Comparison of ENCODE assay signal across 8 cellular contexts in the genomic region with DNA sequence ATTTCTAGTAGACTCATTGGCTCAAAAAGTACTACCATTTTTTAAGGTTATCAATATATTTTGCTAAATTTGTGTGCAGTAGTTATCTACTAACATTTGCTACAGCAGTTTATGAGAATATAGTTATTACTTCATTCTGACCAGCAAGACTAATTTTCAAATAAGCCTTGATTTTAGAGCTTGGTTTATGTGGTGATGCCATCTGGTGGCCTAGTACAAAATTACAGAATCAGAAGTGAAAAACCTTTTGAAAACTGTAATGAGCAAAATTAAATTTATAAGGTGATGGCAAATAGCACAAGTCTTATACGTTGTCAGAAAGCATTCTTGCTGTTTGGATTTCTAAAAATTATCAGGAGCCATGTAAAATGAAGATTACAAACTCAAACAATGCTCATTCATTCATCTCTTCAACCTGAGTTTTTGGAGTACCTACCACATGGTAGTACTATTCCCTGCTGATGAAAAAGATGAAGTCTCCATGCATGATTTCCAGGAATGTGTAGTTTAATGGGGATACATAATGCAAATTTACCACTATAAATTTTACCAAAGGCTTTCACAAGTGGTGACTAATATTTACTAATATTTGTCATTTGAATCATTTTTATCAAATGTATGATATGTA. TPM values are rescaled to one million over a fixed set of nuclear protein-coding genes. Genes with fewer than 3 reads are reported as not detected.
DNase-seq lines count a peak whose midpoint lies in the region; ATAC-seq, FAIRE-seq and TF ChIP-seq lines count a peak whose summit lies in the region.

No MANE protein-coding gene starts in this region.

- H3K4me1 ChIP-seq in CD4-positive, CD25-positive, alpha-beta regulatory T cell (ENCODE audit: control insufficient read depth, insufficient read depth, low read length, poor library complexity, severe bottlenecking), result no peaks in the 10 kb centered on the region

- H3K9me3 Mint-ChIP-seq in CD4-positive, CD25-positive, alpha-beta regulatory T cell, result no peaks in the 10 kb centered on the region
- no peaks in the 10 kb centered on the region for H3K9me3 Mint-ChIP-seq in mesothelial cell of epicardium

- TF ChIP-seq POLR2A in GM12892 (IDR thresholded peaks at IDR 0.05; ENCODE audit: low read depth, low read length), result no peak

- DNase-seq in CD4-positive, CD25-positive, alpha-beta regulatory T cell, result peak; percentile 8 to 62 (median 47)
- DNase-seq in GM12892 (ENCODE audit: insufficient read length) (no peak), NCI-H774 (lab: John Stamatoyannopoulos, UW) (peak; percentile 48), cerebellar cortex (ENCODE audit: low spot score) (peak; percentile 50), mesothelial cell of epicardium (ENCODE audit: low spot score in 2 of 2, unreplicated experiment in 2 of 2) (no peak), NCI-H2107 (lab: John Stamatoyannopoulos, UW) (no peak)

- TF ChIP-seq CTCF in mesothelial cell of epicardium (IDR thresholded peaks at IDR 0.05; ENCODE audit: unreplicated experiment), result peak; percentile 89

- H3K27ac ChIP-seq in CD4-positive, CD25-positive, alpha-beta regulatory T cell (ENCODE audit: insufficient read depth, low read length, poor library complexity, severe bottlenecking), result no peak overlapping the region

- H3K36me3 Mint-ChIP-seq in CD4-positive, CD25-positive, alpha-beta regulatory T cell, result no peaks in the 10 kb centered on the region
- H3K36me3 Mint-ChIP-seq in mesothelial cell of epicardium, result no peaks in the 10 kb centered on the region

- no peak overlapping the region for H3K4me3 Mint-ChIP-seq in CD4-positive, CD25-positive, alpha-beta regulatory T cell
- no peak overlapping the region for H3K4me3 Mint-ChIP-seq in mesothelial cell of epicardium

- no peak overlapping the region for H3K27ac Mint-ChIP-seq in CD4-positive, CD25-positive, alpha-beta regulatory T cell
- no peak overlapping the region for H3K27ac Mint-ChIP-seq in mesothelial cell of epicardium

- H3K27me3 Mint-ChIP-seq in CD4-positive, CD25-positive, alpha-beta regulatory T cell, result peaks cover 27% of the 10 kb centered on the region
- no peaks in the 10 kb centered on the region for H3K27me3 Mint-ChIP-seq in mesothelial cell of epicardium (ENCODE audit: low read depth)

- peaks cover 8% of the 10 kb centered on the region for H3K27me3 ChIP-seq in CD4-positive, CD25-positive, alpha-beta regulatory T cell (ENCODE audit: control insufficient read depth, insufficient read depth, low read length)

- no peak overlapping the region for H3K4me3 ChIP-seq in CD4-positive, CD25-positive, alpha-beta regulatory T cell (ENCODE audit: low read depth, low read length)

- ATAC-seq in CD4-positive, CD25-positive, alpha-beta regulatory T cell (ENCODE audit: low read depth in 2 of 2), result no peak
- ATAC-seq in HG02840 (IDR thresholded peaks at IDR 0.05; ENCODE audit: low FRiP score, unreplicated experiment) (no peak), GM18868 (IDR thresholded peaks at IDR 0.05; ENCODE audit: unreplicated experiment) (no peak)

- H3K36me3 ChIP-seq in CD4-positive, CD25-positive, alpha-beta regulatory T cell (ENCODE audit: control insufficient read depth, insufficient read depth, low read length), result no peaks in the 10 kb centered on the region

- peak; percentile 69 for FAIRE-seq in GM12892 (lab: Jason Lieb, UNC)

- no peaks in the 10 kb centered on the region for H3K9me3 ChIP-seq in CD4-positive, CD25-positive, alpha-beta regulatory T cell (ENCODE audit: control insufficient read depth in 2 of 2, low read length in 2 of 2)

- H3K4me1 Mint-ChIP-seq in CD4-positive, CD25-positive, alpha-beta regulatory T cell, result no peaks in the 10 kb centered on the region
- H3K4me1 Mint-ChIP-seq in mesothelial cell of epicardium, result no peaks in the 10 kb centered on the region

RNA-seq across cellular contexts. Expression of a gene that starts 51.0 kb away (rescaled TPM):
- 13.8 TPM for total RNA-seq in CD4-positive, CD25-positive, alpha-beta regulatory T cell
- polyA plus RNA-seq in CD4-positive, CD25-positive, alpha-beta regulatory T cell, result 10 to 100 TPM; 34.3 to 53.8 (median 42.9) TPM
- 50.5 TPM for polyA plus RNA-seq in GM12892 (2012; ENCODE audit: missing spikeins)
- 35.4 to 38.7 TPM (median 36.8 TPM) in 3 replicates for total RNA-seq in mesothelial cell of epicardium

RNA-seq across cellular contexts. Expression of a gene that starts 56.7 kb away (rescaled TPM):
- 0.62 TPM for total RNA-seq in CD4-positive, CD25-positive, alpha-beta regulatory T cell
- polyA plus RNA-seq in CD4-positive, CD25-positive, alpha-beta regulatory T cell, result under 1 TPM; 0.15 to 0.76 (median 0.45) TPM
- polyA plus RNA-seq in GM12892 (2012; ENCODE audit: missing spikeins), result 4.3 TPM
- 1.7 to 2.3 TPM (median 2.3 TPM) in 3 replicates for total RNA-seq in mesothelial cell of epicardium

Comparison
In these comparisons a context has a peak if more than half of its experiments do, and no peak if none do; other contexts are left out.
1. DNase-seq: peak in CD4-positive, CD25-positive, alpha-beta regulatory T cell (3 of 3), NCI-H774 (single experiment) and cerebellar cortex (single experiment); none in GM12892 (single experiment), mesothelial cell of epicardium (0 of 2) and NCI-H2107 (single experiment).